Comparison of ENCODE assay signal across 9 cellular contexts in genomic region chr2:32474391-32474790, GRCh38.
"Had no signal": no experiment of that assay in that cellular context is flagged by ENCODE, and none has a peak within 500 bp of the region (broad histone marks: within the 10 kb centered on the region; RNA-seq: fewer than 3 reads in every experiment).

No MANE protein-coding gene starts in this region.

- H3K27me3 ChIP-seq: cardiac muscle cell, gastrocnemius medialis, ovary had no signal

- H3K27me3 Mint-ChIP-seq: activated CD4-positive, alpha-beta memory T cell treated with anti-CD3 and anti-CD28 coated beads, Interleukin-2, amount 10 ng/mL, durations not matched to agents 7 days and 5 days had no signal

- H3K9me3 Mint-ChIP-seq: activated CD4-positive, alpha-beta memory T cell treated with anti-CD3 and anti-CD28 coated beads, Interleukin-2, amount 10 ng/mL, durations not matched to agents 7 days and 5 days had no signal

- H3K4me1 ChIP-seq: gastrocnemius medialis had no signal

- H3K27ac ChIP-seq: cardiac muscle cell, gastrocnemius medialis, ovary had no signal

- H3K9me3 ChIP-seq: gastrocnemius medialis, ovary had no signal

- DNase-seq: activated CD4-positive, alpha-beta memory T cell treated with anti-CD3 and anti-CD28 coated beads, Interleukin-2, amount 10 ng/mL, durations not matched to agents 7 days and 5 days; activated CD4-positive, alpha-beta T cell treated with anti-CD3 and anti-CD28 coated beads for 1 hour; activated effector memory CD4-positive, alpha-beta T cell treated with anti-CD3 and anti-CD28 coated beads, Interleukin-2, amount 50 U/mL, for 16 hours; effector CD4-positive, alpha-beta T cell; gastrocnemius medialis; kidney glomerular epithelial cell; ovary; stimulated activated CD4-positive, alpha-beta T cell treated with anti-CD3 and anti-CD28 coated beads, Interleukin-2, amount 100 ng/mL, for 48 hours had no signal

- H3K27ac Mint-ChIP-seq: activated CD4-positive, alpha-beta memory T cell treated with anti-CD3 and anti-CD28 coated beads, Interleukin-2, amount 10 ng/mL, durations not matched to agents 7 days and 5 days had no signal

- H3K4me3 Mint-ChIP-seq: activated CD4-positive, alpha-beta memory T cell treated with anti-CD3 and anti-CD28 coated beads, Interleukin-2, amount 10 ng/mL, durations not matched to agents 7 days and 5 days had no signal

- H3K36me3 ChIP-seq: ovary had no signal

- H3K4me3 ChIP-seq: cardiac muscle cell, gastrocnemius medialis, ovary had no signal
